In genomic region chr3:128804017-128804816, GRCh38 we compare ENCODE assay signal across 8 cellular contexts.
DNase-seq lines count a peak whose midpoint lies in the region; ATAC-seq and TF ChIP-seq lines count a peak whose summit lies in the region.

No MANE protein-coding gene starts in this region.

- H3K9me3 ChIP-seq in SK-N-MC (ENCODE audit: low read depth, low read length) (no peaks in the 10 kb centered on the region), mesodermal cell (ENCODE audit: control insufficient read depth, low read length) (no peaks in the 10 kb centered on the region), thymus (ENCODE audit: control insufficient read depth) (no peaks in the 10 kb centered on the region)

- DNase-seq in activated CD8-positive, alpha-beta memory T cell treated with anti-CD3 and anti-CD28 coated beads for 24 hours, result peak; percentile 78
- no peak for DNase-seq in activated CD8-positive, alpha-beta memory T cell treated with anti-CD3 and anti-CD28 coated beads, Interleukin-2, amount 50 U/mL, for 48 hours
- DNase-seq in SK-N-MC (ENCODE audit: low read depth, low spot score) (no peak), globus pallidus (ENCODE audit: low spot score) (no peak)

- 0 out of 2 replicates have a peak overlapping the region, but pooled peaks have one; percentile 3 for H3K27ac ChIP-seq in SK-N-MC
- peak overlapping the region; percentile 47 for H3K27ac ChIP-seq in mesodermal cell (ENCODE audit: low read depth, low read length, severe bottlenecking)
- peak overlapping the region; percentile 87 for H3K27ac ChIP-seq in thymus (ENCODE audit: low read depth)

- ATAC-seq in HG03066 (IDR thresholded peaks at IDR 0.05; ENCODE audit: low read depth, unreplicated experiment), result peak; percentile 94

- H3K4me1 Mint-ChIP-seq in brain, result peaks cover 51% of the 10 kb centered on the region

- H3K9ac ChIP-seq in SK-N-MC (ENCODE audit: insufficient read length), result no peak overlapping the region

- WGBS in mesodermal cell (ENCODE audit: insufficient coverage in 2 of 2), 2 experiments, result 82 to 85% methylated on average over 1 to 3 of the region's 5 CpGs
- WGBS in thymus, result 15% methylated on average over 5 of the region's 5 CpGs

- TF ChIP-seq CTCF in brain (conservative IDR thresholded peaks at IDR 0.05), result no peak

- no peaks in the 10 kb centered on the region for H3K27me3 Mint-ChIP-seq in brain

- H3K4me1 ChIP-seq in mesodermal cell (ENCODE audit: control insufficient read depth, insufficient read depth, low read length, poor library complexity, severe bottlenecking) (peaks cover 9% of the 10 kb centered on the region), thymus (ENCODE audit: control insufficient read depth, insufficient read depth, low read length) (peaks cover 13% of the 10 kb centered on the region)

- no peaks in the 10 kb centered on the region for H3K9me3 Mint-ChIP-seq in brain

- H3K36me3 ChIP-seq in SK-N-MC (ENCODE audit: insufficient read depth, low read length) (peaks cover 67% of the 10 kb centered on the region), mesodermal cell (ENCODE audit: control insufficient read depth, insufficient read depth, low read length) (peaks cover 77% of the 10 kb centered on the region), thymus (ENCODE audit: control insufficient read depth, insufficient read depth) (peaks cover 35% of the 10 kb centered on the region)

- peaks cover 65% of the 10 kb centered on the region for H3K36me3 Mint-ChIP-seq in brain

- peak overlapping the region in 3 of 5 experiments; percentile 20 to 55 (median 47) for H3K4me3 Mint-ChIP-seq in brain

- H3K4me3 ChIP-seq in SK-N-MC, result no peak overlapping the region
- H3K4me3 ChIP-seq in mesodermal cell (ENCODE audit: extremely low read depth, insufficient read depth, low read length, poor library complexity, severe bottlenecking), result no peak overlapping the region
- peak overlapping the region; percentile 42 for H3K4me3 ChIP-seq in thymus (ENCODE audit: low read length)

- H3K27me3 ChIP-seq in thymus (ENCODE audit: control insufficient read depth, insufficient read depth), result no peaks in the 10 kb centered on the region

- H3K27ac Mint-ChIP-seq in brain, result peak overlapping the region in 4 of 5 experiments; percentile 55 to 95 (median 89)

Comparison
In these comparisons a context has a peak if more than half of its experiments do, and no peak if none do; other contexts are left out.
1. H3K27ac ChIP-seq: peak in every context shown above with its lines; median percentile 87 in thymus; 47 in mesodermal cell; 3 in SK-N-MC.